ENCODE assay signal across 12 cellular contexts in genomic region chr20:15113374-15113773, GRCh38.
DNase-seq lines count a peak whose midpoint lies in the region; TF ChIP-seq lines count a peak whose summit lies in the region.
"Had no signal": no experiment of that assay in that cellular context is flagged by ENCODE, and none has a peak within 500 bp of the region (broad histone marks: within the 10 kb centered on the region; RNA-seq: fewer than 3 reads in every experiment).

No MANE protein-coding gene starts in this region.

- TF ChIP-seq CTCF in GM10248 (IDR thresholded peaks at IDR 0.05; ENCODE audit: control extremely low read depth, extremely low read depth, low read depth, missing control alignments): no peak

- CTCF ChIA-PET in GM10248 (lab: Yijun Ruan, JAX): interaction anchor here (0.7 kb wide), 1 partner anchor 9 kb away, joined by 3 read pairs; no protein-coding TSS in a partner anchor
- CTCF ChIA-PET in HEK293T (lab: Yijun Ruan, JAX): no interaction called here

- DNase-seq in Ammon's horn (ENCODE audit: low spot score): peak; percentile 11
- DNase-seq in RPMI7951 (ENCODE audit: low read depth): peak; percentile 24
- peak; percentile 30 for DNase-seq in pons (ENCODE audit: low spot score)
- no peak for DNase-seq in GM19238 (ENCODE audit: insufficient read length, low spot score)
- no peak for DNase-seq in GM10248 (ENCODE audit: extremely low spot score)
- no peak for DNase-seq in cortex of kidney (lab: John Stamatoyannopoulos, UW)
- no peak for DNase-seq in HEK293T (ENCODE audit: extremely low spot score)
- DNase-seq: Calu3; CD4-positive, CD25-positive, alpha-beta regulatory T cell; DMS 273 treated with DMSO at 0.1 percent for 48 hours; IMR-90; KBM-7 had no signal

- POLR2A ChIA-PET in GM10248 (lab: Yijun Ruan, JAX): no interaction called here
- POLR2A ChIA-PET in HEK293T (lab: Yijun Ruan, JAX): no interaction called here

TF ChIP-seq in HEK293T, 16 proteins besides CTCF, POLR2A, EP300 and RAD21:
- no peak for TF ChIP-seq BHLHE40 (IDR thresholded peaks at IDR 0.05; ENCODE audit: borderline replicate concordance)
- TF ChIP-seq SUZ12 (IDR thresholded peaks at IDR 0.05): no peak
- TF ChIP-seq HDGF (IDR thresholded peaks at IDR 0.05; ENCODE audit: borderline replicate concordance): no peak
- TF ChIP-seq LEF1 (IDR thresholded peaks at IDR 0.05; ENCODE audit: borderline replicate concordance): no peak
- TF ChIP-seq, protein P1, sequence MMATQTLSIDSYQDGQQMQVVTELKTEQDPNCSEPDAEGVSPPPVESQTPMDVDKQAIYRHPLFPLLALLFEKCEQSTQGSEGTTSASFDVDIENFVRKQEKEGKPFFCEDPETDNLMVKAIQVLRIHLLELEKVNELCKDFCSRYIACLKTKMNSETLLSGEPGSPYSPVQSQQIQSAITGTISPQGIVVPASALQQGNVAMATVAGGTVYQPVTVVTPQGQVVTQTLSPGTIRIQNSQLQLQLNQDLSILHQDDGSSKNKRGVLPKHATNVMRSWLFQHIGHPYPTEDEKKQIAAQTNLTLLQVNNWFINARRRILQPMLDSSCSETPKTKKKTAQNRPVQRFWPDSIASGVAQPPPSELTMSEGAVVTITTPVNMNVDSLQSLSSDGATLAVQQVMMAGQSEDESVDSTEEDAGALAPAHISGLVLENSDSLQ (IDR thresholded peaks at IDR 0.05): no peak
- TF ChIP-seq FOXM1 (IDR thresholded peaks at IDR 0.05; ENCODE audit: borderline replicate concordance): no peak
- TF ChIP-seq TARDBP (IDR thresholded peaks at IDR 0.05): no peak
- TF ChIP-seq NFRKB (IDR thresholded peaks at IDR 0.05): no peak
- no peak for TF ChIP-seq FOXK2 (IDR thresholded peaks at IDR 0.05)
- TF ChIP-seq L3MBTL2 (conservative IDR thresholded peaks at IDR 0.05): no peak
- TF ChIP-seq CTBP1 (IDR thresholded peaks at IDR 0.05; ENCODE audit: borderline replicate concordance): no peak
- TF ChIP-seq SP1 (IDR thresholded peaks at IDR 0.05): no peak
- no peak for TF ChIP-seq ELF4 (IDR thresholded peaks at IDR 0.05)
- TF ChIP-seq ARNT (IDR thresholded peaks at IDR 0.05): no peak
- no peak for TF ChIP-seq ZNF384 (IDR thresholded peaks at IDR 0.05)

Comparison
In these comparisons a context has a peak if more than half of its experiments do, and no peak if none do; other contexts are left out.
1. DNase-seq: peak in Ammon's horn (single experiment), RPMI7951 (single experiment) and pons (single experiment); none in GM19238 (single experiment), GM10248 (single experiment), cortex of kidney (single experiment) and HEK293T (single experiment).